In genomic region chr7:155791836-155792235, GRCh38 we compare ENCODE assay signal across 17 cellular contexts. TPM values are rescaled to one million over a fixed set of nuclear protein-coding genes. Genes with fewer than 3 reads are reported as not detected.
"Had no signal": no experiment of that assay in that cellular context is flagged by ENCODE, and none has a peak within 500 bp of the region (broad histone marks: within the 10 kb centered on the region; RNA-seq: fewer than 3 reads in every experiment).

No MANE protein-coding gene starts in this region.

- ATAC-seq: activated T-cell treated with anti-CD3 and anti-CD28 coated beads, Interleukin-2, amount 50 U/mL, for 4 hours; body of pancreas; left lung; natural killer cell treated with Interleukin-12 subunit alpha and Interleukin-12 subunit beta and Interleukin-15 and Interleukin-18, amount 100 ng/mL, for 72 hours; stimulated activated naive CD8-positive, alpha-beta T cell treated with anti-CD3 and anti-CD28 coated beads, Interleukin-15, Interleukin-2, amounts not matched to agents 100 U/mL and 50 U/mL, for 24 hours had no signal

- H3K36me3 Mint-ChIP-seq: mesothelial cell of epicardium; natural killer cell treated with Interleukin-12 subunit alpha and Interleukin-12 subunit beta and Interleukin-15 and Interleukin-18, amount 100 ng/mL, for 72 hours had no signal

- H3K4me3 ChIP-seq: body of pancreas, left lung, tibial artery had no signal

- H3K27ac Mint-ChIP-seq: activated naive CD4-positive, alpha-beta T cell treated with anti-CD3 and anti-CD28 coated beads for 36 hours; mesothelial cell of epicardium; natural killer cell treated with Interleukin-12 subunit alpha and Interleukin-12 subunit beta and Interleukin-15 and Interleukin-18, amount 100 ng/mL, for 72 hours had no signal

- DNase-seq: activated CD4-positive, alpha-beta T cell treated with anti-CD3 and anti-CD28 coated beads, Interleukin-2, amount 50 U/mL, for 1 hour; activated CD4-positive, CD25-positive, alpha-beta regulatory T cell treated with anti-CD3 and anti-CD28 coated beads, Interleukin-2, amount 50 U/mL, for 72 hours; activated CD8-positive, alpha-beta memory T cell treated with anti-CD3 and anti-CD28 coated beads, Interleukin-2, amount 50 U/mL, for 4 hours; activated naive CD4-positive, alpha-beta T cell treated with anti-CD3 and anti-CD28 coated beads for 36 hours; activated T-cell treated with anti-CD3 and anti-CD28 coated beads, Interleukin-2, amount 50 U/mL, for 4 hours; body of pancreas; caudate nucleus; foreskin melanocyte; left lung; stimulated activated naive CD8-positive, alpha-beta T cell treated with anti-CD3 and anti-CD28 coated beads, Interleukin-15, Interleukin-2, amounts not matched to agents 100 U/mL and 50 U/mL, for 24 hours; substantia nigra; tibial artery had no signal

- FAIRE-seq: keratinocyte, urothelium cell line had no signal

- H3K36me3 ChIP-seq: left lung, tibial artery had no signal

- H3K4me3 Mint-ChIP-seq: activated naive CD4-positive, alpha-beta T cell treated with anti-CD3 and anti-CD28 coated beads for 36 hours; activated T-cell treated with anti-CD3 and anti-CD28 coated beads, Interleukin-2, amount 50 U/mL, for 4 hours; mesothelial cell of epicardium; natural killer cell treated with Interleukin-12 subunit alpha and Interleukin-12 subunit beta and Interleukin-15 and Interleukin-18, amount 100 ng/mL, for 72 hours had no signal

- H3K9me3 ChIP-seq: body of pancreas, left lung, tibial artery had no signal

- H3K9me3 Mint-ChIP-seq: activated naive CD4-positive, alpha-beta T cell treated with anti-CD3 and anti-CD28 coated beads for 36 hours; activated T-cell treated with anti-CD3 and anti-CD28 coated beads, Interleukin-2, amount 50 U/mL, for 4 hours; natural killer cell treated with Interleukin-12 subunit alpha and Interleukin-12 subunit beta and Interleukin-15 and Interleukin-18, amount 100 ng/mL, for 72 hours had no signal

- H3K27ac ChIP-seq: body of pancreas, left lung, tibial artery had no signal

RNA-seq across cellular contexts. Expression of gene SHH, which starts 20.4 kb away (rescaled TPM):
- total RNA-seq: activated naive CD4-positive, alpha-beta T cell treated with anti-CD3 and anti-CD28 coated beads for 36 hours; natural killer cell treated with Interleukin-12 subunit alpha and Interleukin-12 subunit beta and Interleukin-15 and Interleukin-18, amount 100 ng/mL, for 72 hours had no signal
- polyA plus RNA-seq: fibroblast of lung, keratinocyte had no signal
